Comparison of ENCODE assay signal across 8 cellular contexts in the genomic region with DNA sequence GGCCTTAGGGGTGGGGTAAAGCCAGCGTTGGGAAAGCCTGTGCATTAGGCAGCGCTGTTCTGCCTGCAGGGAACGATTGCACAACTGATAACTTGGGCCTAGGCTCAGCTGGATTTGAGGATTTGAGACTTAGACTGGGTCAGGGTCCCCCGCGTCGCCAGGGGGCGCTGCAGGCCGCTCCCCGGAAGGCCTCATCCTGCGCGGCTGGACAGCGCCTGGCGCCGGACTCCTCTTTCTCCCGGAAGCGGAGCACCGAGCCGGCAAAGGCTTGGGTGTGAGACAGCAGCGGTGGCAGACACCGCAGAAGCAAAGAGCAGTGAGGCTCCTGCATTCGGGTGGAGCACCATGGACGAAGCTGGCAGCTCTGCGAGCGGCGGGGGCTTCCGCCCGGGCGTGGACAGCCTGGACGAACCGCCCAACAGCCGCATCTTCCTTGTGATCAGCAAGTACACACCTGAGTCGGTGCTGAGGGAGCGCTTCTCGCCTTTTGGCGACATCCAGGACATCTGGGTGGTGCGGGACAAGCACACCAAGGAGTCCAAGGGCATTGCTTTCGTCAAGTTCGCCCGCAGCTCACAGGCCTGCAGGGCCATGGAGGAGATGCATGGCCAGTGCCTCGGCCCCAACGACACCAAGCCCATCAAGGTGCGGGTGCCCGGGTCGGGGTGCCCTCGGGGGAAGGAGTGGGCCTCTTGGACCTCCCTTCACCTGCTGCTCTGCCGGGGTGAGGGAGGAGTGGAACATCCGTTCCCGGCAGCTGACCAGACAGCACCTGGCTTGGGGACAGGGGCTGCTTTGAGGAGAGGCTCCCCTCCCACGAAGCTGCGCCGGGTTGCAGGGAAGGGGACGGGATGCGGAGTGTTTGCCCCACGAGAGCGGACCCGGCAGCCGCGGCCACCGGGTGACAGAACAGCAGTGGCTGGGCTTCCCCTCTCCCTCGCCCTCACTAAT. TPM values are rescaled to one million over a fixed set of nuclear protein-coding genes. Genes with fewer than 3 reads are reported as not detected.
DNase-seq lines count a peak whose midpoint lies in the region; ATAC-seq, FAIRE-seq and TF ChIP-seq lines count a peak whose summit lies in the region.

A gene with protein sequence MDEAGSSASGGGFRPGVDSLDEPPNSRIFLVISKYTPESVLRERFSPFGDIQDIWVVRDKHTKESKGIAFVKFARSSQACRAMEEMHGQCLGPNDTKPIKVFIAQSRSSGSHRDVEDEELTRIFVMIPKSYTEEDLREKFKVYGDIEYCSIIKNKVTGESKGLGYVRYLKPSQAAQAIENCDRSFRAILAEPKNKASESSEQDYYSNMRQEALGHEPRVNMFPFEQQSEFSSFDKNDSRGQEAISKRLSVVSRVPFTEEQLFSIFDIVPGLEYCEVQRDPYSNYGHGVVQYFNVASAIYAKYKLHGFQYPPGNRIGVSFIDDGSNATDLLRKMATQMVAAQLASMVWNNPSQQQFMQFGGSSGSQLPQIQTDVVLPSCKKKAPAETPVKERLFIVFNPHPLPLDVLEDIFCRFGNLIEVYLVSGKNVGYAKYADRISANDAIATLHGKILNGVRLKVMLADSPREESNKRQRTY (plus strand): TSS at position 236 of the 951 bp plus-strand sequence. CDS start 110 bp downstream, at position 346.

- TF ChIP-seq POLR2A in GM12892 (IDR thresholded peaks at IDR 0.05; ENCODE audit: low read depth, low read length), result peak; percentile 95
- peak; percentile 36 for TF ChIP-seq POLR2A in prostate gland (IDR thresholded peaks at IDR 0.05)

- H3K27me3 ChIP-seq in left ventricle myocardium inferior (ENCODE audit: low read depth), result no peaks in the 10 kb centered on the region
- no peaks in the 10 kb centered on the region for H3K27me3 ChIP-seq in prostate gland (replicated peaks; ENCODE audit: insufficient read depth)

- peaks cover 7% of the 10 kb centered on the region for H3K36me3 ChIP-seq in left ventricle myocardium inferior
- H3K36me3 ChIP-seq in prostate gland, result no peaks in the 10 kb centered on the region

- ATAC-seq in HG02840 (IDR thresholded peaks at IDR 0.05; ENCODE audit: low FRiP score, unreplicated experiment), result peak; percentile 88

- peak; percentile 99 for TF ChIP-seq CTCF in left ventricle myocardium inferior (IDR thresholded peaks at IDR 0.05; ENCODE audit: borderline replicate concordance)
- peak; percentile 75 to 99 (median 93) for TF ChIP-seq CTCF in prostate gland (IDR thresholded peaks at IDR 0.05)

- no peaks in the 10 kb centered on the region for H3K9me3 ChIP-seq in left ventricle myocardium inferior (replicated peaks)
- H3K9me3 ChIP-seq in prostate gland, result no peaks in the 10 kb centered on the region

- H3K4me1 ChIP-seq in left ventricle myocardium inferior (peaks cover 19% of the 10 kb centered on the region), prostate gland (replicated peaks) (no peaks in the 10 kb centered on the region)

- DNase-seq in GM12892 (ENCODE audit: insufficient read length), result peak; percentile 69
- peak; percentile 85 for DNase-seq in NCI-H1436 (lab: John Stamatoyannopoulos, UW)
- DNase-seq in T-helper 1 cell, result peak; percentile 64 to 91 (median 70)
- peak; percentile 93 for DNase-seq in amniotic epithelial cell (ENCODE audit: low read depth)
- peak; percentile 93 for DNase-seq in left ventricle myocardium inferior
- peak; percentile 87 for DNase-seq in prostate gland (ENCODE audit: low spot score)
- DNase-seq in urothelium cell line (ENCODE audit: low spot score), result peak; percentile 93

- H3K4me3 ChIP-seq in left ventricle myocardium inferior (peak within 1 kb of the TSS; percentile 96), prostate gland (peak within 1 kb of the TSS; percentile 55 to 67)

- H3K27ac ChIP-seq in left ventricle myocardium inferior (replicated peaks) (peak within 1 kb of the TSS; percentile 89), prostate gland (peak within 1 kb of the TSS; percentile 64 to 71)

- under 1% methylated on average over 54 of the region's 60 CpGs for WGBS in prostate gland

- intact Hi-C loops in left ventricle myocardium inferior (cut with micrococcal nuclease) (no loop called here), prostate gland (cut with DNase I) (loop anchor here (5.0 kb wide), 1 partner anchor 300 kb away; no protein-coding TSS in a partner anchor)

- FAIRE-seq in GM12892 (lab: Jason Lieb, UNC) (peak; percentile 97), urothelium cell line (lab: Jason Lieb, UNC) (no peak)

RNA-seq across cellular contexts. Expression of the gene that starts here (rescaled TPM):
- 12.2 TPM for polyA plus RNA-seq in GM12892 (2012; ENCODE audit: missing spikeins)
- total RNA-seq in left ventricle myocardium inferior (5.1 TPM), prostate gland (10 to 100 TPM in 1 of 2 donors, 1 to 10 TPM in 1; 9.7 to 19.0 TPM)

Comparison
In these comparisons a context has a peak if more than half of its experiments do, and no peak if none do; other contexts are left out.
1. Peak in every context shown above with its lines: DNase-seq, ATAC-seq, H3K4me3 ChIP-seq and H3K27ac ChIP-seq.